Comparison of ENCODE assay signal across 22 cellular contexts in the genomic region with DNA sequence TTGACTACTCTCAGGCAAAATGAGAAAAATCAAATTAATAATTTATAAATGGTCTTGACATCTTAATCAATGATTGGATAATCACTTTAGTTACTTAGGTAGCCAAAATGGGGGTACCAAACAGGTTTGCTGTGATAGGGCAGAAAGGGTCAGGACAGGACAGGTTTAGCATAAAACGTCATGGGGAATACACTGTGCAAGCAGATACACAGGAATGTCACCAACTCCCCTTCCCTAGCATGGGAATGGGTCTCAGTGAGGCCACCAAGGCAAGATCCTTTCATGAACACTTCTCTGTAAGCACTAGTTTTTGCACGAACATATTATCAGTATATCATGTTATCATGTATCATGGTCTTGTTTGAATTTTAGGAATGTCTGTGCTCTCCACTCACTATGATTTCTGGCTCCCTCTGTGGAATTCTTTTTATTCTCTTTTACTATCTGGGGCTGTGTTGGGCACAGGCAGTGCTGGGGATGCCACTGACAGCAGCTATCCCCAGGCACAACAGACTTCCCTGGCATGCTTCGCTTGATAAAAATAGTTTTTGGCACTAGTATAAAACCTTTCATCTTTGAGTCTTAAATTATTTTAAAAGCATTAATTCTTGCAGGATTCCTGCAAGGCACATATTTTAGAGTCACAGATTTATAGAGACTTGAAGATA. TPM values are rescaled to one million over a fixed set of nuclear protein-coding genes. Genes with fewer than 3 reads are reported as not detected.
"Had no signal": no experiment of that assay in that cellular context is flagged by ENCODE, and none has a peak within 500 bp of the region (broad histone marks: within the 10 kb centered on the region; RNA-seq: fewer than 3 reads in every experiment).

No MANE protein-coding gene starts in this region.

- ATAC-seq: left lung; lower lobe of right lung; natural killer cell treated with Interleukin-12 subunit alpha and Interleukin-12 subunit beta and Interleukin-15 and Interleukin-18, amount 100 ng/mL, for 72 hours; pancreas; stimulated activated memory B cell treated with anti-CD40 and anti-IgM and Interleukin-4, amounts not matched to agents 10 μg/mL and 1 μg/mL and 100 μg/mL, for 72 hours; stimulated activated naive CD8-positive, alpha-beta T cell treated with anti-CD3 and anti-CD28 coated beads, Interleukin-15, Interleukin-2, amounts not matched to agents 100 U/mL and 50 U/mL, for 24 hours had no signal

- H3K27ac Mint-ChIP-seq: dendritic cell treated with granulocyte-macrophage colony-stimulating factor and Interleukin-4, amounts not matched to agents 40 ng/mL and 50 ng/mL, for 4 days; endodermal cell; natural killer cell treated with Interleukin-12 subunit alpha and Interleukin-12 subunit beta and Interleukin-15 and Interleukin-18, amount 100 ng/mL, for 72 hours; stimulated activated memory B cell treated with anti-CD40 and anti-IgM and Interleukin-4, amounts not matched to agents 10 μg/mL and 1 μg/mL and 100 μg/mL, for 72 hours had no signal

- H3K36me3 Mint-ChIP-seq: naive B cell; natural killer cell treated with Interleukin-12 subunit alpha and Interleukin-12 subunit beta and Interleukin-15 and Interleukin-18, amount 100 ng/mL, for 72 hours; stimulated activated memory B cell treated with anti-CD40 and anti-IgM and Interleukin-4, amounts not matched to agents 10 μg/mL and 1 μg/mL and 100 μg/mL, for 72 hours had no signal

- H3K4me3 Mint-ChIP-seq: central memory CD8-positive, alpha-beta T cell; dendritic cell treated with granulocyte-macrophage colony-stimulating factor and Interleukin-4, amounts not matched to agents 40 ng/mL and 50 ng/mL, for 4 days; endodermal cell; naive B cell; natural killer cell treated with Interleukin-12 subunit alpha and Interleukin-12 subunit beta and Interleukin-15 and Interleukin-18, amount 100 ng/mL, for 72 hours; neural crest cell; stimulated activated memory B cell treated with anti-CD40 and anti-IgM and Interleukin-4, amounts not matched to agents 10 μg/mL and 1 μg/mL and 100 μg/mL, for 72 hours had no signal

- H3K27me3 Mint-ChIP-seq: central memory CD8-positive, alpha-beta T cell; dendritic cell treated with granulocyte-macrophage colony-stimulating factor and Interleukin-4, amounts not matched to agents 40 ng/mL and 50 ng/mL, for 4 days; naive B cell; natural killer cell treated with Interleukin-12 subunit alpha and Interleukin-12 subunit beta and Interleukin-15 and Interleukin-18, amount 100 ng/mL, for 72 hours; stimulated activated memory B cell treated with anti-CD40 and anti-IgM and Interleukin-4, amounts not matched to agents 10 μg/mL and 1 μg/mL and 100 μg/mL, for 72 hours had no signal

- DNase-seq: colonic mucosa; effector CD8-positive, alpha-beta T cell; endodermal cell; foreskin melanocyte; glutamatergic neuron; kidney; left cardiac atrium; left lung; lower lobe of right lung; naive B cell; pancreas; retina; sigmoid colon; spleen; stimulated activated CD4-positive, alpha-beta T cell treated with anti-CD3 and anti-CD28 coated beads, Interleukin-4, amount 100 ng/mL, for 4 hours; stimulated activated naive CD8-positive, alpha-beta T cell treated with anti-CD3 and anti-CD28 coated beads, Interleukin-15, Interleukin-2, amounts not matched to agents 100 U/mL and 50 U/mL, for 24 hours; upper lobe of left lung had no signal

- H3K9me3 Mint-ChIP-seq: central memory CD8-positive, alpha-beta T cell; dendritic cell treated with granulocyte-macrophage colony-stimulating factor and Interleukin-4, amounts not matched to agents 40 ng/mL and 50 ng/mL, for 4 days; endodermal cell; neural crest cell; stimulated activated memory B cell treated with anti-CD40 and anti-IgM and Interleukin-4, amounts not matched to agents 10 μg/mL and 1 μg/mL and 100 μg/mL, for 72 hours had no signal

- H3K4me1 Mint-ChIP-seq: central memory CD8-positive, alpha-beta T cell; endodermal cell; naive B cell; neural crest cell; stimulated activated memory B cell treated with anti-CD40 and anti-IgM and Interleukin-4, amounts not matched to agents 10 μg/mL and 1 μg/mL and 100 μg/mL, for 72 hours had no signal

RNA-seq across cellular contexts. Expression of a gene that starts 18.3 kb away (rescaled TPM):
- total RNA-seq: colonic mucosa; natural killer cell treated with Interleukin-12 subunit alpha and Interleukin-12 subunit beta and Interleukin-15 and Interleukin-18, amount 100 ng/mL, for 72 hours had no signal
